11 cellular contexts compared by ENCODE assay signal in genomic region chr20:25198663-25199363, GRCh38. TPM values are rescaled to one million over a fixed set of nuclear protein-coding genes. Genes with fewer than 3 reads are reported as not detected.
DNase-seq lines count a peak whose midpoint lies in the region; ATAC-seq and TF ChIP-seq lines count a peak whose summit lies in the region.
"Had no signal": no experiment of that assay in that cellular context is flagged by ENCODE, and none has a peak within 500 bp of the region (broad histone marks: within the 10 kb centered on the region; RNA-seq: fewer than 3 reads in every experiment).

No MANE protein-coding gene starts in this region.

- H3K4me2 ChIP-seq in Karpas-422 (ENCODE audit: low read depth, low read length, poor library complexity, severe bottlenecking) (peak overlapping the region; percentile 10), neural cell (ENCODE audit: low read length) (no peak overlapping the region)

- H3K36me3 ChIP-seq in BE2C (no peaks in the 10 kb centered on the region), Karpas-422 (ENCODE audit: insufficient read depth, low read length) (peaks cover 7% of the 10 kb centered on the region; the same call in 1 of the 2 replicates), neural cell (ENCODE audit: insufficient read depth, low read length) (no peaks in the 10 kb centered on the region)

- POLR2A ChIA-PET in HEK293T (lab: Yijun Ruan, JAX) = interaction anchor here (1.3 kb wide), 1 partner anchor 48 kb away, joined by 3 read pairs; no protein-coding TSS in a partner anchor

- TF ChIP-seq EP300 in neural cell (conservative IDR thresholded peaks at IDR 0.05; ENCODE audit: poor library complexity, severe bottlenecking) = no peak

- H3K27ac ChIP-seq in Karpas-422 (ENCODE audit: low read length) = peak overlapping the region; percentile 29
- H3K27ac ChIP-seq in neural cell (ENCODE audit: low read length) = no peak overlapping the region

- no peak overlapping the region for H2AFZ ChIP-seq in Karpas-422 (ENCODE audit: low read length)
- H2AFZ ChIP-seq in neural cell (ENCODE audit: low read depth, low read length) = no peak overlapping the region

- CTCF ChIA-PET in HEK293T (lab: Yijun Ruan, JAX) = no interaction called here

- H4K20me1 ChIP-seq in Karpas-422 (ENCODE audit: insufficient read depth, low read depth, low read length) (no peaks in the 10 kb centered on the region), neural cell (ENCODE audit: insufficient read depth) (no peaks in the 10 kb centered on the region)

- peaks cover 9% of the 10 kb centered on the region for H3K4me1 ChIP-seq in BE2C
- peaks cover 80% of the 10 kb centered on the region for H3K4me1 ChIP-seq in Karpas-422 (ENCODE audit: low read length)

- H3K79me2 ChIP-seq in Karpas-422 (ENCODE audit: low read length) (peaks cover 76% of the 10 kb centered on the region), neural cell (replicated peaks; ENCODE audit: insufficient read depth, low read length) (peaks cover 34% of the 10 kb centered on the region)

- no peaks in the 10 kb centered on the region for H3K9me3 ChIP-seq in BE2C
- H3K9me3 ChIP-seq in Karpas-422 (ENCODE audit: low read length) = no peaks in the 10 kb centered on the region
- H3K9me3 ChIP-seq in neural cell (ENCODE audit: low read length) = no peaks in the 10 kb centered on the region

- H3K27me3 ChIP-seq in BE2C (no peaks in the 10 kb centered on the region), Karpas-422 (ENCODE audit: low read length) (no peaks in the 10 kb centered on the region), neural cell (ENCODE audit: insufficient read depth, low read depth, low read length) (no peaks in the 10 kb centered on the region)

- no peak for ATAC-seq in GM21723 (IDR thresholded peaks at IDR 0.05; ENCODE audit: unreplicated experiment)
- ATAC-seq: activated CD8-positive, alpha-beta T cell treated with anti-CD3 and anti-CD28 coated beads for 36 hours had no signal

- H3K9me2 ChIP-seq in Karpas-422 (replicated peaks; ENCODE audit: insufficient read depth, low read length) (no peaks in the 10 kb centered on the region), neural cell (ENCODE audit: insufficient read depth, low read length) (no peaks in the 10 kb centered on the region)

- H3K9ac ChIP-seq in Karpas-422 (ENCODE audit: low read length) = peak overlapping the region; percentile 8; the same call in 1 of the 2 replicates
- H3K9ac ChIP-seq in neural cell (ENCODE audit: low read length) = no peak overlapping the region

- no peak for TF ChIP-seq RAD21 in neural cell (conservative IDR thresholded peaks at IDR 0.05)

- H3K4me3 ChIP-seq in BE2C (ENCODE audit: low read depth, low read length) (no peak overlapping the region), Karpas-422 (ENCODE audit: low read length) (no peak overlapping the region), fibroblast of the aortic adventitia (ENCODE audit: low read depth, low read length) (no peak overlapping the region), neural cell (ENCODE audit: low read length) (peak overlapping the region; percentile 26)

- DNase-seq in BE2C (peak; percentile 49), Karpas-422 (no peak), fibroblast of the aortic adventitia (ENCODE audit: low read depth) (peak; percentile 28), NCI-H2029 treated with DMSO at 0.1 percent for 48 hours (lab: John Stamatoyannopoulos, UW) (no peak), NCI-H524 (lab: John Stamatoyannopoulos, UW) (no peak), HEK293T (ENCODE audit: extremely low spot score) (no peak)
- DNase-seq: activated CD8-positive, alpha-beta T cell treated with anti-CD3 and anti-CD28 coated beads for 36 hours; NCI-H1436 treated with DMSO at 0.1 percent for 48 hours; NCI-H526 had no signal

- no peaks in the 10 kb centered on the region for H3F3A ChIP-seq in neural cell (ENCODE audit: insufficient read depth, low read length, poor library complexity, severe bottlenecking)

- TF ChIP-seq CTCF in BE2C (IDR thresholded peaks at IDR 0.05; ENCODE audit: low read depth, low read length) (no peak), fibroblast of the aortic adventitia (IDR thresholded peaks at IDR 0.05; ENCODE audit: insufficient read depth, low read length) (no peak), neural cell (IDR thresholded peaks at IDR 0.05; ENCODE audit: poor library complexity, severe bottlenecking) (no peak)

TF ChIP-seq in neural cell, 6 proteins besides CTCF, POLR2A, EP300 and RAD21:
- no peak for TF ChIP-seq POLR2AphosphoS5 (IDR thresholded peaks at IDR 0.05)
- no peak for TF ChIP-seq EZH2 (IDR thresholded peaks at IDR 0.05; ENCODE audit: borderline replicate concordance, insufficient read depth, low read length, poor library complexity, severe bottlenecking)
- no peak for TF ChIP-seq SMC3 (conservative IDR thresholded peaks at IDR 0.05; ENCODE audit: poor library complexity)
- no peak for TF ChIP-seq MXI1 (conservative IDR thresholded peaks at IDR 0.05; ENCODE audit: poor library complexity, severe bottlenecking)
- TF ChIP-seq REST (IDR thresholded peaks at IDR 0.05; ENCODE audit: borderline replicate concordance) = no peak
- no peak for TF ChIP-seq TAF1 (IDR thresholded peaks at IDR 0.05; ENCODE audit: low read depth)

TF ChIP-seq in HEK293T, 16 proteins besides CTCF, POLR2A, EP300 and RAD21:
- no peak for TF ChIP-seq PKNOX1 (IDR thresholded peaks at IDR 0.05)
- no peak for TF ChIP-seq SP1 (IDR thresholded peaks at IDR 0.05)
- no peak for TF ChIP-seq TARDBP (IDR thresholded peaks at IDR 0.05)
- TF ChIP-seq ZNF384 (IDR thresholded peaks at IDR 0.05) = no peak
- TF ChIP-seq HDGF (IDR thresholded peaks at IDR 0.05; ENCODE audit: borderline replicate concordance) = no peak
- no peak for TF ChIP-seq FOXM1 (IDR thresholded peaks at IDR 0.05; ENCODE audit: borderline replicate concordance)
- TF ChIP-seq ARNT (IDR thresholded peaks at IDR 0.05) = no peak
- TF ChIP-seq L3MBTL2 (conservative IDR thresholded peaks at IDR 0.05) = no peak
- TF ChIP-seq ELF4 (IDR thresholded peaks at IDR 0.05) = no peak
- no peak for TF ChIP-seq BHLHE40 (IDR thresholded peaks at IDR 0.05; ENCODE audit: borderline replicate concordance)
- TF ChIP-seq SUZ12 (IDR thresholded peaks at IDR 0.05) = no peak
- TF ChIP-seq LEF1 (IDR thresholded peaks at IDR 0.05; ENCODE audit: borderline replicate concordance) = no peak
- no peak for TF ChIP-seq FOXA1 (IDR thresholded peaks at IDR 0.05)
- no peak for TF ChIP-seq FOXK2 (IDR thresholded peaks at IDR 0.05)
- no peak for TF ChIP-seq CTBP1 (IDR thresholded peaks at IDR 0.05; ENCODE audit: borderline replicate concordance)

RNA-seq across cellular contexts. Expression of gene ENTPD6, which starts 3.3 kb away (rescaled TPM):
- 91.1 TPM for polyA plus RNA-seq in BE2C (2012; ENCODE audit: insufficient read depth, insufficient read length, low read depth)
- total RNA-seq in Karpas-422 (2014; rRNA removed; shearing (Covaris generic); ENCODE audit: low replicate concordance) = 100 and 125 TPM in 2 replicates
- 17.7 and 40.5 TPM in 2 replicates for total RNA-seq in fibroblast of the aortic adventitia (ENCODE audit: low replicate concordance)
- polyA plus RNA-seq in neural cell = 143 and 184 TPM in 2 replicates
- polyA minus RNA-seq in neural cell = 90.6 and 111 TPM in 2 replicates

RNA-seq across cellular contexts. Expression of gene PYGB, which starts 49.1 kb away (rescaled TPM):
- polyA plus RNA-seq in BE2C (2012; ENCODE audit: insufficient read depth, insufficient read length, low read depth) = 58.6 TPM
- total RNA-seq in Karpas-422 (2014; rRNA removed; shearing (Covaris generic); ENCODE audit: low replicate concordance) = 188 and 302 TPM in 2 replicates
- 87.8 and 203 TPM in 2 replicates for total RNA-seq in fibroblast of the aortic adventitia (ENCODE audit: low replicate concordance)
- 70.5 and 77.9 TPM in 2 replicates for polyA plus RNA-seq in neural cell
- polyA minus RNA-seq in neural cell = 91.0 and 103 TPM in 2 replicates

Comparison
In these comparisons a context has a peak if more than half of its experiments do, and no peak if none do; other contexts are left out.
1. DNase-seq: peak in BE2C (single experiment) and fibroblast of the aortic adventitia (single experiment); none in Karpas-422 (single experiment), NCI-H2029 treated with DMSO at 0.1 percent for 48 hours (single experiment), NCI-H524 (0 of 2) and HEK293T (single experiment).